1 cellular context compared by ENCODE assay signal in the genomic region with DNA sequence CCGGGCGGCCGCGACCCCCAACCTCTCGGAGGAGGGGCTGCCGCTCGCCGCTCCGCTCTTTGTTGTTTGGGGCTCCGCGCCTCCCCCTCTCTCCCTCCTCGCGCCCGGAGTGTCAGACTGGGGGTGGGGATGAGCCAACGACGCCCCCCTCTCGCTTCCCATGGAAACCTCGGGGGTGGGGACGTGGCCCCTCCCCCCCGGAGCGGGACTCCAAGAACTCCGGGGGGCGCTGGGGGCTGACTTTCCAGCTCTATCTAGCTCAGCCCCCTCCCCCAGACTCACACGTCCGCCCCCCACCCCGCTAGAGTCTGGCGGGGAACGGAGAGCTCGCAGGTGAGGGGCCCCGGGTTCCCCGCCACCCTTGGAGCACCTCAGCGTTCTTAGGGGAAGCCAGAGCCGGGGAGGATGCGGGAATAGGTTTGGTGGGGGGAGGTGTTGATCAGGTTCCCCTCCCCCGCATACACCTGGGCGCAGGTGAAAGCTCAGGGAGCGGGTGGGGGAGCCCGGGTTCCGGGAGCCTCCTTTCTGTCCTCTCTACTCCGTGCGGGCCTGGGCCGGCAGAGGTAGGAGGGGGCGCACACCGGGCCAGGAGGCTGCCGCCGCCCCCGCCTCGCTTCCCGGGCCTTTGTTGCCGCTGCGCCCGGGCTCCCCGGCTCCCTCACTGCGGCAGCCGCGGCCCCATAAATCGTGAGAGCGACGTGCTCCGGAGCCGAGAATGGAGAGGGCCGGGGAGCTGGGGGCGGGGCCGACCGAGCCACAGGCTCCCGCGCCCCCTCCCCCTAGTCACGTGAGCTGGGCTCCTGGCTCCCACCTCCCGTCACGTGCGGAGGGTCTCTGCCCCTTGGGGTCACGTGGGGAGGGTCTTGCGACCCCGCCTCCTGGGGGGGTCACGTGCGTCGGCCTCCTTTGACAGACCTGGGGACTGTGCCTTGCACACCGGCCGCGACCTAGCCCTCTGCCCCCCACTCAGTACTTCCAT.
TF ChIP-seq lines count a peak whose summit lies in the region.

No MANE protein-coding gene starts in this region.

TF ChIP-seq in HepG2, 621 proteins besides CTCF, POLR2A, EP300 and RAD21 (continued from another document):
- TF ChIP-seq MYPOP (CRISPR knock-in tag; IDR thresholded peaks at IDR 0.05) (peak; percentile 25; the same call in 1 of the 2 replicates), ZNF747 (CRISPR knock-in tag; IDR thresholded peaks at IDR 0.05; ENCODE audit: borderline replicate concordance) (no peak), ZBTB7A (CRISPR knock-in tag; IDR thresholded peaks at IDR 0.05) (peak; percentile 97), MXD1 (CRISPR knock-in tag; IDR thresholded peaks at IDR 0.05) (peak; percentile 45; the same call in 1 of the 2 replicates)
- TF ChIP-seq, protein P1, sequence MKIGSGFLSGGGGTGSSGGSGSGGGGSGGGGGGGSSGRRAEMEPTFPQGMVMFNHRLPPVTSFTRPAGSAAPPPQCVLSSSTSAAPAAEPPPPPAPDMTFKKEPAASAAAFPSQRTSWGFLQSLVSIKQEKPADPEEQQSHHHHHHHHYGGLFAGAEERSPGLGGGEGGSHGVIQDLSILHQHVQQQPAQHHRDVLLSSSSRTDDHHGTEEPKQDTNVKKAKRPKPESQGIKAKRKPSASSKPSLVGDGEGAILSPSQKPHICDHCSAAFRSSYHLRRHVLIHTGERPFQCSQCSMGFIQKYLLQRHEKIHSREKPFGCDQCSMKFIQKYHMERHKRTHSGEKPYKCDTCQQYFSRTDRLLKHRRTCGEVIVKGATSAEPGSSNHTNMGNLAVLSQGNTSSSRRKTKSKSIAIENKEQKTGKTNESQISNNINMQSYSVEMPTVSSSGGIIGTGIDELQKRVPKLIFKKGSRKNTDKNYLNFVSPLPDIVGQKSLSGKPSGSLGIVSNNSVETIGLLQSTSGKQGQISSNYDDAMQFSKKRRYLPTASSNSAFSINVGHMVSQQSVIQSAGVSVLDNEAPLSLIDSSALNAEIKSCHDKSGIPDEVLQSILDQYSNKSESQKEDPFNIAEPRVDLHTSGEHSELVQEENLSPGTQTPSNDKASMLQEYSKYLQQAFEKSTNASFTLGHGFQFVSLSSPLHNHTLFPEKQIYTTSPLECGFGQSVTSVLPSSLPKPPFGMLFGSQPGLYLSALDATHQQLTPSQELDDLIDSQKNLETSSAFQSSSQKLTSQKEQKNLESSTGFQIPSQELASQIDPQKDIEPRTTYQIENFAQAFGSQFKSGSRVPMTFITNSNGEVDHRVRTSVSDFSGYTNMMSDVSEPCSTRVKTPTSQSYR (CRISPR knock-in tag; IDR thresholded peaks at IDR 0.05; ENCODE audit: borderline replicate concordance) = peak; percentile 32; the same call in 1 of the 2 replicates
